ENCODE assay signal across 25 cellular contexts in the genomic region with DNA sequence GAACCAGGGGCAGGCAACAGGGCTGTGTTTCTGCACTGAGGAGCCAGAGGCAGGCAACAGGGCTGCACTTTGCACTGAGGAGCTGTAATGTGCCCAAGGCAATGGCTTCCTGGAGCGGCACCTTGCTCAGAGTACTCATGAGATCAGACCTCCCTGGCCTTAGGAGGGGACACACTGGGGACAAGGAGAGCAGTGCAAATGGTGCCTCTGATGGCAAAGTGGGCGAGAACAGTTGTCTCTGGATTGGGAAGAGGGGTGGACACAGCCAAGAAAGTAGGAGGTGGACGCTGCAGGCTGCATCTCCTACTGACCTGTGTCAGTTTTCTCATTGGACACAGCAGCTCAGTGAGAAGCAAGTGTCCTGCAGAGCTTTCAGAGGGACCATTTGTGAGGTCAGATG.
"Had no signal": no experiment of that assay in that cellular context is flagged by ENCODE, and none has a peak within 500 bp of the region (broad histone marks: within the 10 kb centered on the region; RNA-seq: fewer than 3 reads in every experiment).

No MANE protein-coding gene starts in this region.

- H3K4me3 ChIP-seq: gastrocnemius medialis, heart left ventricle, hepatocyte, sigmoid colon, transverse colon, upper lobe of right lung, uterus had no signal

- H3K4me1 Mint-ChIP-seq: natural killer cell; stimulated activated effector memory CD8-positive, alpha-beta T cell treated with anti-CD3 and anti-CD28 coated beads, Interleukin-12 subunit alpha, Interleukin-12 subunit beta, amount 100 ng/mL, for 72 hours had no signal

- H3K36me3 Mint-ChIP-seq: natural killer cell; stimulated activated effector memory CD8-positive, alpha-beta T cell treated with anti-CD3 and anti-CD28 coated beads, Interleukin-12 subunit alpha, Interleukin-12 subunit beta, amount 100 ng/mL, for 72 hours had no signal

- ATAC-seq: esophagus mucosa; gastrocnemius medialis; heart left ventricle; left lobe of liver; natural killer cell; stimulated activated effector memory CD8-positive, alpha-beta T cell treated with anti-CD3 and anti-CD28 coated beads, Interleukin-12 subunit alpha, Interleukin-12 subunit beta, amount 100 ng/mL, for 72 hours; stimulated activated naive CD8-positive, alpha-beta T cell treated with anti-CD3 and anti-CD28 coated beads, Interleukin-15, Interleukin-2, amounts not matched to agents 100 U/mL and 50 U/mL, for 24 hours; upper lobe of right lung had no signal

- H3K36me3 ChIP-seq: gastrocnemius medialis, heart left ventricle, neutrophil, sigmoid colon, transverse colon, upper lobe of right lung, uterus had no signal

- H3K9me3 Mint-ChIP-seq: dendritic cell treated with granulocyte-macrophage colony-stimulating factor and Interleukin-4, amounts not matched to agents 40 ng/mL and 50 ng/mL, for 4 days; natural killer cell; stimulated activated effector memory CD8-positive, alpha-beta T cell treated with anti-CD3 and anti-CD28 coated beads, Interleukin-12 subunit alpha, Interleukin-12 subunit beta, amount 100 ng/mL, for 72 hours had no signal

- DNase-seq: effector CD8-positive, alpha-beta T cell; endodermal cell; foreskin fibroblast; gastrocnemius medialis; heart left ventricle; kidney; mesenchymal stem cell; midbrain; natural killer cell; sigmoid colon; stimulated activated CD4-positive, alpha-beta T cell treated with anti-CD3 and anti-CD28 coated beads, Interleukin-2, amount 100 ng/mL, for 24 hours; stimulated activated CD4-positive, alpha-beta T cell treated with anti-CD3 and anti-CD28 coated beads, Interleukin-4, amount 100 ng/mL, for 24 hours; stimulated activated naive CD8-positive, alpha-beta T cell treated with anti-CD3 and anti-CD28 coated beads, Interleukin-15, Interleukin-2, amounts not matched to agents 100 U/mL and 50 U/mL, for 24 hours; transverse colon; uterus had no signal

- H3K9me3 ChIP-seq: gastrocnemius medialis, neutrophil, sigmoid colon, transverse colon, upper lobe of right lung, uterus had no signal

- H3K27me3 ChIP-seq: gastrocnemius medialis, hepatocyte, neutrophil, transverse colon, uterus had no signal

- H3K4me1 ChIP-seq: gastrocnemius medialis, heart left ventricle, parathyroid adenoma, sigmoid colon, transverse colon, upper lobe of right lung, uterus had no signal

- H3K27ac Mint-ChIP-seq: dendritic cell treated with granulocyte-macrophage colony-stimulating factor and Interleukin-4, amounts not matched to agents 40 ng/mL and 50 ng/mL, for 4 days; endodermal cell; natural killer cell; progenitor cell of endocrine pancreas; stimulated activated effector memory CD8-positive, alpha-beta T cell treated with anti-CD3 and anti-CD28 coated beads, Interleukin-12 subunit alpha, Interleukin-12 subunit beta, amount 100 ng/mL, for 72 hours had no signal

- H3K27ac ChIP-seq: epithelial cell of prostate, gastrocnemius medialis, heart left ventricle, hepatocyte, neutrophil, parathyroid adenoma, sigmoid colon, transverse colon, upper lobe of right lung, uterus had no signal

- H3K4me3 Mint-ChIP-seq: dendritic cell treated with granulocyte-macrophage colony-stimulating factor and Interleukin-4, amounts not matched to agents 40 ng/mL and 50 ng/mL, for 4 days; endodermal cell; natural killer cell; stimulated activated effector memory CD8-positive, alpha-beta T cell treated with anti-CD3 and anti-CD28 coated beads, Interleukin-12 subunit alpha, Interleukin-12 subunit beta, amount 100 ng/mL, for 72 hours had no signal
